ENCODE assay signal across 1 cellular context in the genomic region with DNA sequence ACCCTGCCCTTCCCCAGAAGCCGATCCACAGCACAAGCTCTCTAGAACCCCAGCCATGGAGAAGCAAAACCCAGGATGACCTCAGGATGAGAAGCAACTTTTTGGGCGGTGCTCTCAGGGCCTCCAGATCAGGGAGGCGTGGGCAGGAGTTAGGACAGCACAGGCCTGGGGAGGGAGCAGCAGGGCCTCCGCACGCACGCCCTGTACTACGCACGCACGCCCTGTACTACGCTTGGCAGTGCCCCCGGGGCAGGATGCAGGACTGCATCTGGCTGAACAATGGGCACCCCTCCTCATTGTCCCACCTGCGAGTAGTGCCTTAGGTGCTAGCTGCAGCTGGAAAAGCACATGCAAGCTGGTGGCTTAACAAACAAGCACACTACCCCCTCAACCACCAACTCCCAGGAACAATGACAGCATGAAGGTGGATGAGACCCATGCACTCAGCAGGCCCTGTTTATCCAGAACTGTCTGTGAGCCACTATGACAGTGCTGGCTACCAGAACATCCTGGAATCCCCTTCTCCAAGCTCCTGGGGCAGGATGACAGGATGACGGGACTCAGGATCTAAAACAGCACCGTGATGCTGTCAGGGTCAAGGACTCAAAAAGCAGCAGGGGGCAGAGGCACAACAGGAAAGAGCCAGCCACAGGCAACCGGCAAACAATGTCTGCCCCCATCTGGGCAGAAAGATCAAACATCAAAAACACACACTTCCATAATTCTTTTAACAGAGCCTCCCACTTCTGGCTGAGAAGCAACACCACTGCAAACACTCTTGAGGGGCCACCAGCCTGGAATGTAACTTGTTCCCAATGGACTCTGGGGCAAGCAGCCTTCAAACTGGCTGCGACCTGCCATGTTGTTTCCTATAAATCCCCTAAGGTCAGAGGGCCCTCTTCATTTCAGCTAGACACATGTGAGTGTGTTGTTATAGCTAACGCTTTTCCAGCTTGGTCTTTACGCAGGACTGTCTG.
TF ChIP-seq lines count a peak whose summit lies in the region.

No MANE protein-coding gene starts in this region.

TF ChIP-seq in HepG2, 621 proteins besides CTCF, POLR2A, EP300 and RAD21 (continued from another document and continues in another):
- TF ChIP-seq, protein P1, sequence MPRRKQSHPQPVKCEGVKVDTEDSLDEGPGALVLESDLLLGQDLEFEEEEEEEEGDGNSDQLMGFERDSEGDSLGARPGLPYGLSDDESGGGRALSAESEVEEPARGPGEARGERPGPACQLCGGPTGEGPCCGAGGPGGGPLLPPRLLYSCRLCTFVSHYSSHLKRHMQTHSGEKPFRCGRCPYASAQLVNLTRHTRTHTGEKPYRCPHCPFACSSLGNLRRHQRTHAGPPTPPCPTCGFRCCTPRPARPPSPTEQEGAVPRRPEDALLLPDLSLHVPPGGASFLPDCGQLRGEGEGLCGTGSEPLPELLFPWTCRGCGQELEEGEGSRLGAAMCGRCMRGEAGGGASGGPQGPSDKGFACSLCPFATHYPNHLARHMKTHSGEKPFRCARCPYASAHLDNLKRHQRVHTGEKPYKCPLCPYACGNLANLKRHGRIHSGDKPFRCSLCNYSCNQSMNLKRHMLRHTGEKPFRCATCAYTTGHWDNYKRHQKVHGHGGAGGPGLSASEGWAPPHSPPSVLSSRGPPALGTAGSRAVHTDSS (CRISPR knock-in tag; conservative IDR thresholded peaks at IDR 0.05) = no peak
- TF ChIP-seq NKX3-1 (CRISPR knock-in tag; IDR thresholded peaks at IDR 0.05) = no peak
- TF ChIP-seq ZNF775 (CRISPR knock-in tag; IDR thresholded peaks at IDR 0.05; ENCODE audit: borderline replicate concordance) = no peak
- TF ChIP-seq DR1 (CRISPR knock-in tag; IDR thresholded peaks at IDR 0.05) = no peak
- no peak for TF ChIP-seq GFI1 (CRISPR knock-in tag; IDR thresholded peaks at IDR 0.05; ENCODE audit: borderline replicate concordance)
- TF ChIP-seq, protein P2, sequence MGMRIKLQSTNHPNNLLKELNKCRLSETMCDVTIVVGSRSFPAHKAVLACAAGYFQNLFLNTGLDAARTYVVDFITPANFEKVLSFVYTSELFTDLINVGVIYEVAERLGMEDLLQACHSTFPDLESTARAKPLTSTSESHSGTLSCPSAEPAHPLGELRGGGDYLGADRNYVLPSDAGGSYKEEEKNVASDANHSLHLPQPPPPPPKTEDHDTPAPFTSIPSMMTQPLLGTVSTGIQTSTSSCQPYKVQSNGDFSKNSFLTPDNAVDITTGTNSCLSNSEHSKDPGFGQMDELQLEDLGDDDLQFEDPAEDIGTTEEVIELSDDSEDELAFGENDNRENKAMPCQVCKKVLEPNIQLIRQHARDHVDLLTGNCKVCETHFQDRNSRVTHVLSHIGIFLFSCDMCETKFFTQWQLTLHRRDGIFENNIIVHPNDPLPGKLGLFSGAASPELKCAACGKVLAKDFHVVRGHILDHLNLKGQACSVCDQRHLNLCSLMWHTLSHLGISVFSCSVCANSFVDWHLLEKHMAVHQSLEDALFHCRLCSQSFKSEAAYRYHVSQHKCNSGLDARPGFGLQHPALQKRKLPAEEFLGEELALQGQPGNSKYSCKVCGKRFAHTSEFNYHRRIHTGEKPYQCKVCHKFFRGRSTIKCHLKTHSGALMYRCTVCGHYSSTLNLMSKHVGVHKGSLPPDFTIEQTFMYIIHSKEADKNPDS (CRISPR knock-in tag; IDR thresholded peaks at IDR 0.05) = no peak
- no peak for TF ChIP-seq TOE1 (CRISPR knock-in tag; IDR thresholded peaks at IDR 0.05)
- no peak for TF ChIP-seq ZNF546 (CRISPR knock-in tag; conservative IDR thresholded peaks at IDR 0.05)
- TF ChIP-seq ZNF552 (CRISPR knock-in tag; IDR thresholded peaks at IDR 0.05; ENCODE audit: borderline replicate concordance) = no peak
- TF ChIP-seq, protein P3, sequence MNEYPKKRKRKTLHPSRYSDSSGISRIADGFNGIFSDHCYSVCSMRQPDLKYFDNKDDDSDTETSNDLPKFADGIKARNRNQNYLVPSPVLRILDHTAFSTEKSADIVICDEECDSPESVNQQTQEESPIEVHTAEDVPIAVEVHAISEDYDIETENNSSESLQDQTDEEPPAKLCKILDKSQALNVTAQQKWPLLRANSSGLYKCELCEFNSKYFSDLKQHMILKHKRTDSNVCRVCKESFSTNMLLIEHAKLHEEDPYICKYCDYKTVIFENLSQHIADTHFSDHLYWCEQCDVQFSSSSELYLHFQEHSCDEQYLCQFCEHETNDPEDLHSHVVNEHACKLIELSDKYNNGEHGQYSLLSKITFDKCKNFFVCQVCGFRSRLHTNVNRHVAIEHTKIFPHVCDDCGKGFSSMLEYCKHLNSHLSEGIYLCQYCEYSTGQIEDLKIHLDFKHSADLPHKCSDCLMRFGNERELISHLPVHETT (CRISPR knock-in tag; conservative IDR thresholded peaks at IDR 0.05) = no peak
- no peak for TF ChIP-seq TCF7L2 (IDR thresholded peaks at IDR 0.05; ENCODE audit: low read depth, low read length)
- no peak for TF ChIP-seq GTF3A (CRISPR knock-in tag; conservative IDR thresholded peaks at IDR 0.05)
- no peak for TF ChIP-seq ISL2 (CRISPR knock-in tag; IDR thresholded peaks at IDR 0.05)
- no peak for TF ChIP-seq ZMAT3 (CRISPR knock-in tag; conservative IDR thresholded peaks at IDR 0.05)
- TF ChIP-seq, protein P4, sequence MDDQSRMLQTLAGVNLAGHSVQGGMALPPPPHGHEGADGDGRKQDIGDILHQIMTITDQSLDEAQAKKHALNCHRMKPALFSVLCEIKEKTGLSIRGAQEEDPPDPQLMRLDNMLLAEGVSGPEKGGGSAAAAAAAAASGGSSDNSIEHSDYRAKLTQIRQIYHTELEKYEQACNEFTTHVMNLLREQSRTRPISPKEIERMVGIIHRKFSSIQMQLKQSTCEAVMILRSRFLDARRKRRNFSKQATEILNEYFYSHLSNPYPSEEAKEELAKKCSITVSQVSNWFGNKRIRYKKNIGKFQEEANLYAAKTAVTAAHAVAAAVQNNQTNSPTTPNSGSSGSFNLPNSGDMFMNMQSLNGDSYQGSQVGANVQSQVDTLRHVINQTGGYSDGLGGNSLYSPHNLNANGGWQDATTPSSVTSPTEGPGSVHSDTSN (CRISPR knock-in tag; IDR thresholded peaks at IDR 0.05; ENCODE audit: borderline replicate concordance) = no peak
- TF ChIP-seq, protein P5, sequence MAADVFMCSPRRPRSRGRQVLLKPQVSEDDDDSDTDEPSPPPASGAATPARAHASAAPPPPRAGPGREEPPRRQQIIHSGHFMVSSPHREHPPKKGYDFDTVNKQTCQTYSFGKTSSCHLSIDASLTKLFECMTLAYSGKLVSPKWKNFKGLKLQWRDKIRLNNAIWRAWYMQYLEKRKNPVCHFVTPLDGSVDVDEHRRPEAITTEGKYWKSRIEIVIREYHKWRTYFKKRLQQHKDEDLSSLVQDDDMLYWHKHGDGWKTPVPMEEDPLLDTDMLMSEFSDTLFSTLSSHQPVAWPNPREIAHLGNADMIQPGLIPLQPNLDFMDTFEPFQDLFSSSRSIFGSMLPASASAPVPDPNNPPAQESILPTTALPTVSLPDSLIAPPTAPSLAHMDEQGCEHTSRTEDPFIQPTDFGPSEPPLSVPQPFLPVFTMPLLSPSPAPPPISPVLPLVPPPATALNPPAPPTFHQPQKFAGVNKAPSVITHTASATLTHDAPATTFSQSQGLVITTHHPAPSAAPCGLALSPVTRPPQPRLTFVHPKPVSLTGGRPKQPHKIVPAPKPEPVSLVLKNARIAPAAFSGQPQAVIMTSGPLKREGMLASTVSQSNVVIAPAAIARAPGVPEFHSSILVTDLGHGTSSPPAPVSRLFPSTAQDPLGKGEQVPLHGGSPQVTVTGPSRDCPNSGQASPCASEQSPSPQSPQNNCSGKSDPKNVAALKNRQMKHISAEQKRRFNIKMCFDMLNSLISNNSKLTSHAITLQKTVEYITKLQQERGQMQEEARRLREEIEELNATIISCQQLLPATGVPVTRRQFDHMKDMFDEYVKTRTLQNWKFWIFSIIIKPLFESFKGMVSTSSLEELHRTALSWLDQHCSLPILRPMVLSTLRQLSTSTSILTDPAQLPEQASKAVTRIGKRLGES (CRISPR knock-in tag; IDR thresholded peaks at IDR 0.05; ENCODE audit: borderline replicate concordance) = no peak
- TF ChIP-seq, protein P6, sequence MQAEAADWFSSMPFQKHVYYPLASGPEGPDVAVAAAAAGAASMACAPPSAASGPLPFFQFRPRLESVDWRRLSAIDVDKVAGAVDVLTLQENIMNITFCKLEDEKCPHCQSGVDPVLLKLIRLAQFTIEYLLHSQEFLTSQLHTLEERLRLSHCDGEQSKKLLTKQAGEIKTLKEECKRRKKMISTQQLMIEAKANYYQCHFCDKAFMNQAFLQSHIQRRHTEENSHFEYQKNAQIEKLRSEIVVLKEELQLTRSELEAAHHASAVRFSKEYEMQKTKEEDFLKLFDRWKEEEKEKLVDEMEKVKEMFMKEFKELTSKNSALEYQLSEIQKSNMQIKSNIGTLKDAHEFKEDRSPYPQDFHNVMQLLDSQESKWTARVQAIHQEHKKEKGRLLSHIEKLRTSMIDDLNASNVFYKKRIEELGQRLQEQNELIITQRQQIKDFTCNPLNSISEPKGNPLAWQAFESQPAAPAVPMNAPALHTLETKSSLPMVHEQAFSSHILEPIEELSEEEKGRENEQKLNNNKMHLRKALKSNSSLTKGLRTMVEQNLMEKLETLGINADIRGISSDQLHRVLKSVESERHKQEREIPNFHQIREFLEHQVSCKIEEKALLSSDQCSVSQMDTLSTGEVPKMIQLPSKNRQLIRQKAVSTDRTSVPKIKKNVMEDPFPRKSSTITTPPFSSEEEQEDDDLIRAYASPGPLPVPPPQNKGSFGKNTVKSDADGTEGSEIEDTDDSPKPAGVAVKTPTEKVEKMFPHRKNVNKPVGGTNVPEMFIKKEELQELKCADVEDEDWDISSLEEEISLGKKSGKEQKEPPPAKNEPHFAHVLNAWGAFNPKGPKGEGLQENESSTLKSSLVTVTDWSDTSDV (CRISPR knock-in tag; IDR thresholded peaks at IDR 0.05) = no peak
- no peak for TF ChIP-seq NBN (conservative IDR thresholded peaks at IDR 0.05)
- TF ChIP-seq, protein P7, sequence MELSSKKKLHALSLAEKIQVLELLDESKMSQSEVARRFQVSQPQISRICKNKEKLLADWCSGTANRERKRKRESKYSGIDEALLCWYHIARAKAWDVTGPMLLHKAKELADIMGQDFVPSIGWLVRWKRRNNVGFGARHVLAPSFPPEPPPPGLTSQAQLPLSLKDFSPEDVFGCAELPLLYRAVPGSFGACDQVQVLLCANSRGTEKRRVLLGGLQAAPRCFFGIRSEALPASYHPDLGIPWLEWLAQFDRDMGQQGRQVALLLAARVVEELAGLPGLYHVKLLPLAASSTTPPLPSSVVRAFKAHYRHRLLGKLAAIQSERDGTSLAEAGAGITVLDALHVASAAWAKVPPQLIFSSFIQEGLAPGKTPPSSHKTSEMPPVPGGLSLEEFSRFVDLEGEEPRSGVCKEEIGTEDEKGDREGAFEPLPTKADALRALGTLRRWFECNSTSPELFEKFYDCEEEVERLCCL (CRISPR knock-in tag; IDR thresholded peaks at IDR 0.05; ENCODE audit: borderline replicate concordance) = no peak
- TF ChIP-seq SIN3A (IDR thresholded peaks at IDR 0.05; ENCODE audit: borderline replicate concordance, low read depth, low read length) = no peak
- TF ChIP-seq SMARCC2 (IDR thresholded peaks at IDR 0.05) = no peak
- no peak for TF ChIP-seq ESRRA (CRISPR knock-in tag; IDR thresholded peaks at IDR 0.05; ENCODE audit: low read depth)
- TF ChIP-seq, protein P8, sequence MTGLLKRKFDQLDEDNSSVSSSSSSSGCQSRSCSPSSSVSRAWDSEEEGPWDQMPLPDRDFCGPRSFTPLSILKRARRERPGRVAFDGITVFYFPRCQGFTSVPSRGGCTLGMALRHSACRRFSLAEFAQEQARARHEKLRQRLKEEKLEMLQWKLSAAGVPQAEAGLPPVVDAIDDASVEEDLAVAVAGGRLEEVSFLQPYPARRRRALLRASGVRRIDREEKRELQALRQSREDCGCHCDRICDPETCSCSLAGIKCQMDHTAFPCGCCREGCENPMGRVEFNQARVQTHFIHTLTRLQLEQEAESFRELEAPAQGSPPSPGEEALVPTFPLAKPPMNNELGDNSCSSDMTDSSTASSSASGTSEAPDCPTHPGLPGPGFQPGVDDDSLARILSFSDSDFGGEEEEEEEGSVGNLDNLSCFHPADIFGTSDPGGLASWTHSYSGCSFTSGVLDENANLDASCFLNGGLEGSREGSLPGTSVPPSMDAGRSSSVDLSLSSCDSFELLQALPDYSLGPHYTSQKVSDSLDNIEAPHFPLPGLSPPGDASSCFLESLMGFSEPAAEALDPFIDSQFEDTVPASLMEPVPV (CRISPR knock-in tag; IDR thresholded peaks at IDR 0.05) = no peak
- no peak for TF ChIP-seq SYNCRIP (IDR thresholded peaks at IDR 0.05; ENCODE audit: insufficient read depth, low read depth, low read length)
- TF ChIP-seq ZNF230 (CRISPR knock-in tag; IDR thresholded peaks at IDR 0.05) = no peak
- TF ChIP-seq ZNF260 (CRISPR knock-in tag; IDR thresholded peaks at IDR 0.05; ENCODE audit: borderline replicate concordance, low read depth) = no peak
- TF ChIP-seq BCL6 (CRISPR knock-in tag; IDR thresholded peaks at IDR 0.05) = 0 out of 2 replicates have a peak, but pooled peaks have one; percentile 7
- TF ChIP-seq, protein P9, sequence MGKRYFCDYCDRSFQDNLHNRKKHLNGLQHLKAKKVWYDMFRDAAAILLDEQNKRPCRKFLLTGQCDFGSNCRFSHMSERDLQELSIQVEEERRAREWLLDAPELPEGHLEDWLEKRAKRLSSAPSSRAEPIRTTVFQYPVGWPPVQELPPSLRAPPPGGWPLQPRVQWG (CRISPR knock-in tag; IDR thresholded peaks at IDR 0.05; ENCODE audit: borderline replicate concordance, low read depth) = no peak
- no peak for TF ChIP-seq ZNF235 (CRISPR knock-in tag; IDR thresholded peaks at IDR 0.05; ENCODE audit: borderline replicate concordance)
- TF ChIP-seq, protein P10, sequence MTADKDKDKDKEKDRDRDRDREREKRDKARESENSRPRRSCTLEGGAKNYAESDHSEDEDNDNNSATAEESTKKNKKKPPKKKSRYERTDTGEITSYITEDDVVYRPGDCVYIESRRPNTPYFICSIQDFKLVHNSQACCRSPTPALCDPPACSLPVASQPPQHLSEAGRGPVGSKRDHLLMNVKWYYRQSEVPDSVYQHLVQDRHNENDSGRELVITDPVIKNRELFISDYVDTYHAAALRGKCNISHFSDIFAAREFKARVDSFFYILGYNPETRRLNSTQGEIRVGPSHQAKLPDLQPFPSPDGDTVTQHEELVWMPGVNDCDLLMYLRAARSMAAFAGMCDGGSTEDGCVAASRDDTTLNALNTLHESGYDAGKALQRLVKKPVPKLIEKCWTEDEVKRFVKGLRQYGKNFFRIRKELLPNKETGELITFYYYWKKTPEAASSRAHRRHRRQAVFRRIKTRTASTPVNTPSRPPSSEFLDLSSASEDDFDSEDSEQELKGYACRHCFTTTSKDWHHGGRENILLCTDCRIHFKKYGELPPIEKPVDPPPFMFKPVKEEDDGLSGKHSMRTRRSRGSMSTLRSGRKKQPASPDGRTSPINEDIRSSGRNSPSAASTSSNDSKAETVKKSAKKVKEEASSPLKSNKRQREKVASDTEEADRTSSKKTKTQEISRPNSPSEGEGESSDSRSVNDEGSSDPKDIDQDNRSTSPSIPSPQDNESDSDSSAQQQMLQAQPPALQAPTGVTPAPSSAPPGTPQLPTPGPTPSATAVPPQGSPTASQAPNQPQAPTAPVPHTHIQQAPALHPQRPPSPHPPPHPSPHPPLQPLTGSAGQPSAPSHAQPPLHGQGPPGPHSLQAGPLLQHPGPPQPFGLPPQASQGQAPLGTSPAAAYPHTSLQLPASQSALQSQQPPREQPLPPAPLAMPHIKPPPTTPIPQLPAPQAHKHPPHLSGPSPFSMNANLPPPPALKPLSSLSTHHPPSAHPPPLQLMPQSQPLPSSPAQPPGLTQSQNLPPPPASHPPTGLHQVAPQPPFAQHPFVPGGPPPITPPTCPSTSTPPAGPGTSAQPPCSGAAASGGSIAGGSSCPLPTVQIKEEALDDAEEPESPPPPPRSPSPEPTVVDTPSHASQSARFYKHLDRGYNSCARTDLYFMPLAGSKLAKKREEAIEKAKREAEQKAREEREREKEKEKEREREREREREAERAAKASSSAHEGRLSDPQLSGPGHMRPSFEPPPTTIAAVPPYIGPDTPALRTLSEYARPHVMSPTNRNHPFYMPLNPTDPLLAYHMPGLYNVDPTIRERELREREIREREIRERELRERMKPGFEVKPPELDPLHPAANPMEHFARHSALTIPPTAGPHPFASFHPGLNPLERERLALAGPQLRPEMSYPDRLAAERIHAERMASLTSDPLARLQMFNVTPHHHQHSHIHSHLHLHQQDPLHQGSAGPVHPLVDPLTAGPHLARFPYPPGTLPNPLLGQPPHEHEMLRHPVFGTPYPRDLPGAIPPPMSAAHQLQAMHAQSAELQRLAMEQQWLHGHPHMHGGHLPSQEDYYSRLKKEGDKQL (CRISPR knock-in tag; IDR thresholded peaks at IDR 0.05; ENCODE audit: low read depth) = no peak
